In the genomic region with DNA sequence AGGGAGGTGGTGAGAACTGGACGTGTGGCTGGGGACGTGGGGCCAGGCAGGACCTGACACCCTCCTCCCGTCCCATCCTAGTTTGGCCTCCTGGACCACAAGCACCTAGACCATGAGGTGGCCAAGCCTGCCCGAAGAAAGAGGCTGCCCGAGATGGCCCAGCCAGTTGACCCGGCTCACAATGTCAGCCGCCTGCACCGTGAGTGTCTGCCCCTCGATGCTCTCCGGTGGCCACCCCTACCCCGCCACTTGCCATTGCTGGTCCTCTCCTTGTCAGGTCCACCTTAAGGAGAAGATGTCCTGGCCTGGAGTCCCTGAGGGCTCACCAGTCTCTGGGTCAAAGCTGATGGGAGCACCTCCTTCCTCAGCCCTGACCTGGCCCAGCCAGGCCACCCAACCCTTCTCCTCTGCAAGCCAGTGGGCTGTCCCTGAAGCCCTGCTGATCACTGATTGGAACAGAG, we compare ENCODE assay signal across 16 cellular contexts. TPM values are rescaled to one million over a fixed set of nuclear protein-coding genes. Genes with fewer than 3 reads are reported as not detected.
A peak's percentile ranks its signal among the peaks of the same experiment; 100 is the strongest.
DNase-seq lines count a peak whose midpoint lies in the region; ATAC-seq, FAIRE-seq and TF ChIP-seq lines count a peak whose summit lies in the region.
"Had no signal": no experiment of that assay in that cellular context is flagged by ENCODE, and none has a peak within 500 bp of the region (broad histone marks: within the 10 kb centered on the region; RNA-seq: fewer than 3 reads in every experiment).

No MANE protein-coding gene starts in this region.

- peaks cover 0 to 2% of the 10 kb centered on the region in 2 experiments; a peak in 1 of 5 replicates for H3K36me3 ChIP-seq in HepG2 (replicated peaks in 1 of 2; ENCODE audit: control insufficient read depth in 1 of 2, insufficient read depth in 2 of 2, low read length in 2 of 2)
- peaks cover 27% of the 10 kb centered on the region for H3K36me3 ChIP-seq in skeletal muscle satellite cell (ENCODE audit: insufficient read depth, low read length)
- H3K36me3 ChIP-seq in neural progenitor cell = no peaks in the 10 kb centered on the region

- H3K27me3 Mint-ChIP-seq in MCF 10A (ENCODE audit: insufficient read depth, unreplicated experiment) = no peaks in the 10 kb centered on the region
- H3K27me3 Mint-ChIP-seq in neural progenitor cell (ENCODE audit: insufficient read depth, low read depth) = peaks cover 37% of the 10 kb centered on the region

- DNase-seq in H54 (ENCODE audit: insufficient read length, low spot score) (peak; percentile 7), MCF 10A (ENCODE audit: unreplicated experiment) (peak; percentile 55), HepG2 (ENCODE audit: low spot score) (no peak), GDM1 (lab: John Stamatoyannopoulos, UW) (no peak), HTR-8/SVneo (ENCODE audit: insufficient read length, low spot score) (no peak), neural progenitor cell (ENCODE audit: low spot score) (no peak), NCI-H446 (lab: John Stamatoyannopoulos, UW) (no peak)
- DNase-seq: activated B cell treated with CpG ODN at 0.5 μM for 24 hours; effector memory CD4-positive, alpha-beta T cell; foreskin keratinocyte; immature natural killer cell; NCI-H2029; NCI-H748 treated with DMSO at 0.1 percent for 48 hours had no signal

- FAIRE-seq in H54 (lab: Jason Lieb, UNC) = no peak
- FAIRE-seq in HepG2 (lab: Jason Lieb, UNC) = no peak
- FAIRE-seq in HTR-8/SVneo (lab: Jason Lieb, UNC) = no peak

- BruUV-seq in MCF 10A (replicated peaks; lab: Mats Ljungman, UMichigan) (no TSS peak), HepG2 (replicated peaks; lab: Mats Ljungman, UMichigan) (no TSS peak)

- in situ Hi-C loops in HepG2 (cut with HindIII; ENCODE audit: extremely low pct_ligation_motif_present, low pct_unique_long_range_greater_than_20kb) = no loop called here

- TF ChIP-seq CTCF in MCF 10A (IDR thresholded peaks at IDR 0.05; ENCODE audit: unreplicated experiment) = no peak
- no peak for TF ChIP-seq CTCF in HepG2 (CRISPR knock-in tag; IDR thresholded peaks at IDR 0.05)
- TF ChIP-seq CTCF in neural progenitor cell (IDR thresholded peaks at IDR 0.05) = no peak

- H3K27ac Mint-ChIP-seq in MCF 10A (ENCODE audit: low read depth, unreplicated experiment) = peak overlapping the region; percentile 75
- no peak overlapping the region for H3K27ac Mint-ChIP-seq in neural progenitor cell
- H3K27ac Mint-ChIP-seq: activated B cell treated with CpG ODN at 0.5 μM for 24 hours; immature natural killer cell; T-helper 1 cell treated with Interleukin-12 subunit alpha and Interleukin-12 subunit beta and Interleukin-4 antibody, amounts not matched to agents 30 μg/mL and 1 μg/mL, for 36 hours had no signal

- H3K36me3 Mint-ChIP-seq in MCF 10A (ENCODE audit: insufficient read depth, unreplicated experiment) (peaks cover 6% of the 10 kb centered on the region), neural progenitor cell (no peaks in the 10 kb centered on the region)
- H3K36me3 Mint-ChIP-seq: immature natural killer cell had no signal

- H2AFZ ChIP-seq in HepG2 (ENCODE audit: low read length) (no peak overlapping the region), neural progenitor cell (replicated peaks) (no peak overlapping the region)
- H2AFZ ChIP-seq: parathyroid adenoma had no signal

- CTCF ChIA-PET in MCF 10A (lab: Yijun Ruan, JAX) (interaction anchor here (0.6 to 3.2 kb wide), 3 partner anchors 12 to 1953 kb away, joined by 3 to 11 read pairs (median 3); no protein-coding TSS in a partner anchor), HepG2 (lab: Yijun Ruan, JAX; ENCODE audit: low intra/inter-chr PET ratio, low total read pairs) (no interaction called here)

- POLR2A ChIA-PET in MCF 10A (lab: Yijun Ruan, JAX) = interaction anchor here (0.6 to 5.7 kb wide), 6 partner anchors 11 to 148 kb away, joined by 3 to 31 read pairs (median 4); a partner anchor contains a TSS
- POLR2A ChIA-PET in HepG2 (lab: Yijun Ruan, JAX) = interaction anchor here (0.5 to 5.1 kb wide), 6 partner anchors 8 to 148 kb away, joined by 3 to 33 read pairs (median 3); a partner anchor contains a TSS

- H3K4me2 ChIP-seq in HepG2 (ENCODE audit: low read depth, low read length) (peak overlapping the region; percentile 12; the same call in 1 of the 2 replicates), skeletal muscle satellite cell (ENCODE audit: low read length) (peak overlapping the region; percentile 84), neural progenitor cell (no peak overlapping the region)

- intact Hi-C loops in MCF 10A (cut with micrococcal nuclease) (no loop called here), HepG2 (cut with micrococcal nuclease; ENCODE audit: unreplicated experiment) (no loop called here)

- no peak for TF ChIP-seq EP300 in HepG2 (IDR thresholded peaks at IDR 0.05; ENCODE audit: low read depth in 2 of 2, low read length in 2 of 2)
- no peak for TF ChIP-seq EP300 in HepG2 (CRISPR knock-in tag; IDR thresholded peaks at IDR 0.05; ENCODE audit: borderline replicate concordance)

- no peak for TF ChIP-seq POLR2A in H54 (IDR thresholded peaks at IDR 0.05; ENCODE audit: low read depth, low read length)
- TF ChIP-seq POLR2A in HepG2 (IDR thresholded peaks at IDR 0.05; ENCODE audit: insufficient read depth in 1 of 2, low read depth in 2 of 2, low read length in 2 of 2) = no peak

- H3K9me3 ChIP-seq in HepG2 (ENCODE audit: low read length) (no peaks in the 10 kb centered on the region), skeletal muscle satellite cell (replicated peaks; ENCODE audit: low read length) (no peaks in the 10 kb centered on the region), neural progenitor cell (ENCODE audit: low read depth) (no peaks in the 10 kb centered on the region)

- H3K9ac ChIP-seq in HepG2 (ENCODE audit: insufficient read depth, low read depth, low read length) = no peak overlapping the region
- H3K9ac ChIP-seq in skeletal muscle satellite cell (ENCODE audit: low read depth, low read length) = no peak overlapping the region
- no peak overlapping the region for H3K9ac ChIP-seq in neural progenitor cell
- H3K9ac ChIP-seq: parathyroid adenoma had no signal

- peaks cover 0 to 3% of the 10 kb centered on the region in 2 experiments; a peak in 1 of 5 replicates for H3K27me3 ChIP-seq in HepG2 (ENCODE audit: control insufficient read depth in 1 of 2, insufficient read depth in 2 of 2, low read length in 2 of 2)
- no peaks in the 10 kb centered on the region for H3K27me3 ChIP-seq in skeletal muscle satellite cell (ENCODE audit: control insufficient read depth, insufficient read depth, low read length)
- H3K27me3 ChIP-seq in neural progenitor cell = peaks cover 56% of the 10 kb centered on the region

- H3K27ac ChIP-seq in HepG2 (ENCODE audit: extremely low read length, insufficient read depth, low read length) (no peak overlapping the region), neural progenitor cell (no peak overlapping the region)
- H3K27ac ChIP-seq: foreskin keratinocyte had no signal

- H3K79me2 ChIP-seq in HepG2 (ENCODE audit: insufficient read depth, low read length) (no peaks in the 10 kb centered on the region), neural progenitor cell (ENCODE audit: low read depth) (no peaks in the 10 kb centered on the region)

- no peaks in the 10 kb centered on the region for H4K20me1 ChIP-seq in HepG2 (ENCODE audit: insufficient read depth, low read length)
- H4K20me1 ChIP-seq in neural progenitor cell (ENCODE audit: low read depth) = no peaks in the 10 kb centered on the region

- H3K9me3 Mint-ChIP-seq in MCF 10A (ENCODE audit: unreplicated experiment) (no peaks in the 10 kb centered on the region), neural progenitor cell (no peaks in the 10 kb centered on the region)
- H3K9me3 Mint-ChIP-seq: activated B cell treated with CpG ODN at 0.5 μM for 24 hours; immature natural killer cell; T-helper 1 cell treated with Interleukin-12 subunit alpha and Interleukin-12 subunit beta and Interleukin-4 antibody, amounts not matched to agents 30 μg/mL and 1 μg/mL, for 36 hours had no signal

- no peak for TF ChIP-seq RAD21 in HepG2 (CRISPR knock-in tag; IDR thresholded peaks at IDR 0.05)

- peaks cover 34% of the 10 kb centered on the region for H3K4me1 Mint-ChIP-seq in MCF 10A (ENCODE audit: insufficient read depth, unreplicated experiment)
- H3K4me1 Mint-ChIP-seq in neural progenitor cell = peaks cover 26% of the 10 kb centered on the region

- no peak for ATAC-seq in HepG2
- ATAC-seq: foreskin keratinocyte had no signal

- H3K4me1 ChIP-seq in HepG2 (ENCODE audit: insufficient read depth, low read length) (peaks cover 75% of the 10 kb centered on the region), skeletal muscle satellite cell (ENCODE audit: control insufficient read depth, insufficient read depth, low read length) (peaks cover 57% of the 10 kb centered on the region), neural progenitor cell (peaks cover 10% of the 10 kb centered on the region)

- WGBS in HepG2 (ENCODE audit: low lambda C conversion rate) = 94% methylated on average over 3 of the region's 11 CpGs

- H3K4me3 Mint-ChIP-seq in MCF 10A (ENCODE audit: unreplicated experiment) (no peak overlapping the region), neural progenitor cell (no peak overlapping the region)
- H3K4me3 Mint-ChIP-seq: activated B cell treated with CpG ODN at 0.5 μM for 24 hours; T-helper 1 cell treated with Interleukin-12 subunit alpha and Interleukin-12 subunit beta and Interleukin-4 antibody, amounts not matched to agents 30 μg/mL and 1 μg/mL, for 36 hours had no signal

- H3K4me3 ChIP-seq in HepG2 (replicated peaks in 1 of 3; ENCODE audit: insufficient read depth in 1 of 3, low read depth in 2 of 3, low read length in 3 of 3) = no peak overlapping the region; a peak in 1 of 6 replicates
- H3K4me3 ChIP-seq in skeletal muscle satellite cell (ENCODE audit: low read length) = peak overlapping the region; percentile 65
- no peak overlapping the region for H3K4me3 ChIP-seq in neural progenitor cell

- peaks cover 20% of the 10 kb centered on the region for H3F3A ChIP-seq in neural progenitor cell (ENCODE audit: low read depth)

RNA-seq across cellular contexts. Expression of a gene that starts 2.2 kb away (rescaled TPM):
- total RNA-seq in MCF 10A (2022) (12.6 and 32.8 TPM in 2 replicates), HepG2 (2016; rRNA removed; fragmentation: Illumina TruSeq; extraction: Trizol) (0.20 and 0.80 TPM in 2 replicates), neural progenitor cell (ENCODE audit: low replicate concordance) (1.9 TPM in 1 of 2 replicates, not detected in the other)
- 0.10 and 0.35 TPM in 2 replicates for total RNA-seq in HepG2 (2016; cell fraction: cytosol; rRNA removed; fragmentation: Illumina TruSeq; extraction: Trizol; ENCODE audit: low read depth)
- 0.27 and 0.80 TPM in 2 replicates for total RNA-seq in HepG2 (2016; cell fraction: insoluble cytoplasmic fraction; rRNA removed; fragmentation: Illumina TruSeq; extraction: Trizol)
- total RNA-seq in HepG2 (2016; cell fraction: membrane; rRNA removed; fragmentation: Illumina TruSeq; extraction: Trizol) = 0.48 and 0.71 TPM in 2 replicates
- total RNA-seq in HepG2 (2016; cell fraction: nucleus; rRNA removed; fragmentation: Illumina TruSeq; extraction: Trizol) = 0.78 and 1.6 TPM in 2 replicates
- polyA plus RNA-seq in HepG2 (2011; rRNA removed) = 21.7 and 39.9 TPM in 2 replicates
- polyA plus RNA-seq in HepG2 (2011; cell fraction: cytosol; rRNA removed) = 24.1 and 25.1 TPM in 2 replicates
- polyA plus RNA-seq in HepG2 (2011; cell fraction: nucleus; rRNA removed) = 62.7 and 74.1 TPM in 2 replicates
- 15.1 and 16.8 TPM in 2 replicates for polyA plus RNA-seq in HepG2 (2012)
- polyA plus RNA-seq in HepG2 (2016; cell fraction: cytosol; fragmentation: Illumina TruSeq; extraction: Trizol; ENCODE audit: low read depth) = 0.22 and 0.23 TPM in 2 replicates
- 0.29 and 0.58 TPM in 2 replicates for polyA plus RNA-seq in HepG2 (2016; cell fraction: insoluble cytoplasmic fraction; fragmentation: Illumina TruSeq; extraction: Trizol; ENCODE audit: low read depth)
- 0.19 TPM in 2 replicates for polyA plus RNA-seq in HepG2 (2016; cell fraction: membrane; fragmentation: Illumina TruSeq; extraction: Trizol; ENCODE audit: low read depth)
- 2.5 and 3.1 TPM in 2 replicates for polyA plus RNA-seq in HepG2 (2016; cell fraction: nucleus; fragmentation: Illumina TruSeq; extraction: Trizol; ENCODE audit: insufficient read depth, low read depth)
- 0.14 and 19.3 TPM in 2 replicates for polyA minus RNA-seq in HepG2 (2011; rRNA and poly(A)+ RNA removed; ENCODE audit: low replicate concordance)
- polyA minus RNA-seq in HepG2 (2011; cell fraction: cytosol; rRNA and poly(A)+ RNA removed) = 14.2 and 17.5 TPM in 2 replicates
- polyA minus RNA-seq in HepG2 (2011; cell fraction: nucleus; rRNA and poly(A)+ RNA removed) = 14.4 and 18.8 TPM in 2 replicates
- 60.3 and 159 TPM in 2 replicates for total RNA-seq in skeletal muscle satellite cell (2012; rRNA removed)
- total RNA-seq: activated B cell treated with CpG ODN at 0.5 μM for 24 hours had no signal
- polyA plus RNA-seq: immature natural killer cell had no signal

RNA-seq across cellular contexts. Expression of a gene that starts 23.1 kb away (rescaled TPM):
- total RNA-seq in MCF 10A (2022) (0.79 and 1.2 TPM in 2 replicates), HepG2 (2016; rRNA removed; fragmentation: Illumina TruSeq; extraction: Trizol) (0.15 and 0.18 TPM in 2 replicates), neural progenitor cell (ENCODE audit: low replicate concordance) (1.9 TPM in 1 of 2 replicates, not detected in the other)
- total RNA-seq in HepG2 (2016; cell fraction: cytosol; rRNA removed; fragmentation: Illumina TruSeq; extraction: Trizol; ENCODE audit: low read depth) = not detected in 2 replicates
- total RNA-seq in HepG2 (2016; cell fraction: insoluble cytoplasmic fraction; rRNA removed; fragmentation: Illumina TruSeq; extraction: Trizol) = 0.06 and 0.35 TPM in 2 replicates
- total RNA-seq in HepG2 (2016; cell fraction: membrane; rRNA removed; fragmentation: Illumina TruSeq; extraction: Trizol) = 0.07 and 0.28 TPM in 2 replicates
- 0.12 and 0.22 TPM in 2 replicates for total RNA-seq in HepG2 (2016; cell fraction: nucleus; rRNA removed; fragmentation: Illumina TruSeq; extraction: Trizol)
- 0.20 and 0.73 TPM in 2 replicates for polyA plus RNA-seq in HepG2 (2011; rRNA removed)
- polyA plus RNA-seq in HepG2 (2011; cell fraction: cytosol; rRNA removed) = 0.32 and 0.46 TPM in 2 replicates
- 1.5 and 1.8 TPM in 2 replicates for polyA plus RNA-seq in HepG2 (2011; cell fraction: nucleus; rRNA removed)
- polyA plus RNA-seq in HepG2 (2012) = 0.27 and 0.32 TPM in 2 replicates
- polyA plus RNA-seq in HepG2 (2016; cell fraction: cytosol; fragmentation: Illumina TruSeq; extraction: Trizol; ENCODE audit: low read depth) = not detected in 2 replicates
- polyA plus RNA-seq in HepG2 (2016; cell fraction: insoluble cytoplasmic fraction; fragmentation: Illumina TruSeq; extraction: Trizol; ENCODE audit: low read depth) = 0.22 TPM in 1 of 2 replicates, not detected in the other
- polyA plus RNA-seq in HepG2 (2016; cell fraction: membrane; fragmentation: Illumina TruSeq; extraction: Trizol; ENCODE audit: low read depth) = 0.12 TPM in 1 of 2 replicates, not detected in the other
- 0.45 and 0.62 TPM in 2 replicates for polyA plus RNA-seq in HepG2 (2016; cell fraction: nucleus; fragmentation: Illumina TruSeq; extraction: Trizol; ENCODE audit: insufficient read depth, low read depth)
- 0.32 TPM in 1 of 2 replicates, not detected in the other for polyA minus RNA-seq in HepG2 (2011; rRNA and poly(A)+ RNA removed; ENCODE audit: low replicate concordance)
- polyA minus RNA-seq in HepG2 (2011; cell fraction: cytosol; rRNA and poly(A)+ RNA removed) = not detected in 2 replicates
- polyA minus RNA-seq in HepG2 (2011; cell fraction: nucleus; rRNA and poly(A)+ RNA removed) = 0.77 and 1.5 TPM in 2 replicates
- 0.22 and 0.51 TPM in 2 replicates for total RNA-seq in skeletal muscle satellite cell (2012; rRNA removed)

RNA-seq across cellular contexts. Expression of a gene that starts 24.0 kb away (rescaled TPM):
- total RNA-seq in MCF 10A (2022) = 67.2 and 73.3 TPM in 2 replicates
- 6.0 and 11.5 TPM in 2 replicates for total RNA-seq in HepG2 (2016; rRNA removed; fragmentation: Illumina TruSeq; extraction: Trizol)
- 3.2 and 5.3 TPM in 2 replicates for total RNA-seq in HepG2 (2016; cell fraction: cytosol; rRNA removed; fragmentation: Illumina TruSeq; extraction: Trizol; ENCODE audit: low read depth)
- 5.3 and 9.6 TPM in 2 replicates for total RNA-seq in HepG2 (2016; cell fraction: insoluble cytoplasmic fraction; rRNA removed; fragmentation: Illumina TruSeq; extraction: Trizol)
- 5.5 and 8.1 TPM in 2 replicates for total RNA-seq in HepG2 (2016; cell fraction: membrane; rRNA removed; fragmentation: Illumina TruSeq; extraction: Trizol)
- total RNA-seq in HepG2 (2016; cell fraction: nucleus; rRNA removed; fragmentation: Illumina TruSeq; extraction: Trizol) = 10.6 and 12.6 TPM in 2 replicates
- polyA plus RNA-seq in HepG2 (2011; rRNA removed) = 28.4 and 39.6 TPM in 2 replicates
- polyA plus RNA-seq in HepG2 (2011; cell fraction: cytosol; rRNA removed) = 25.6 and 37.5 TPM in 2 replicates
- 145 and 155 TPM in 2 replicates for polyA plus RNA-seq in HepG2 (2011; cell fraction: nucleus; rRNA removed)
- polyA plus RNA-seq in HepG2 (2012) = 60.0 and 70.4 TPM in 2 replicates
- 12.4 and 13.3 TPM in 2 replicates for polyA plus RNA-seq in HepG2 (2016; cell fraction: cytosol; fragmentation: Illumina TruSeq; extraction: Trizol; ENCODE audit: low read depth)
- polyA plus RNA-seq in HepG2 (2016; cell fraction: insoluble cytoplasmic fraction; fragmentation: Illumina TruSeq; extraction: Trizol; ENCODE audit: low read depth) = 42.9 and 48.7 TPM in 2 replicates
- 18.3 and 20.3 TPM in 2 replicates for polyA plus RNA-seq in HepG2 (2016; cell fraction: membrane; fragmentation: Illumina TruSeq; extraction: Trizol; ENCODE audit: low read depth)
- 54.5 and 58.9 TPM in 2 replicates for polyA plus RNA-seq in HepG2 (2016; cell fraction: nucleus; fragmentation: Illumina TruSeq; extraction: Trizol; ENCODE audit: insufficient read depth, low read depth)
- 12.0 and 69.0 TPM in 2 replicates for polyA minus RNA-seq in HepG2 (2011; rRNA and poly(A)+ RNA removed; ENCODE audit: low replicate concordance)
- polyA minus RNA-seq in HepG2 (2011; cell fraction: cytosol; rRNA and poly(A)+ RNA removed) = 33.6 and 48.7 TPM in 2 replicates
- polyA minus RNA-seq in HepG2 (2011; cell fraction: nucleus; rRNA and poly(A)+ RNA removed) = 27.7 and 30.1 TPM in 2 replicates
- total RNA-seq in skeletal muscle satellite cell (2012; rRNA removed) = 20.1 and 25.1 TPM in 2 replicates
- 17.1 and 32.3 TPM in 2 replicates for total RNA-seq in neural progenitor cell (ENCODE audit: low replicate concordance)

RNA-seq across cellular contexts. Expression of a gene that starts 44.9 kb away (rescaled TPM):
- total RNA-seq in MCF 10A (2022) = 2,247 and 2,362 TPM in 2 replicates
- 281 and 319 TPM in 2 replicates for total RNA-seq in HepG2 (2016; rRNA removed; fragmentation: Illumina TruSeq; extraction: Trizol)
- 424 and 447 TPM in 2 replicates for total RNA-seq in HepG2 (2016; cell fraction: cytosol; rRNA removed; fragmentation: Illumina TruSeq; extraction: Trizol; ENCODE audit: low read depth)
- total RNA-seq in HepG2 (2016; cell fraction: insoluble cytoplasmic fraction; rRNA removed; fragmentation: Illumina TruSeq; extraction: Trizol) = 291 and 334 TPM in 2 replicates
- total RNA-seq in HepG2 (2016; cell fraction: membrane; rRNA removed; fragmentation: Illumina TruSeq; extraction: Trizol) = 667 and 807 TPM in 2 replicates
- total RNA-seq in HepG2 (2016; cell fraction: nucleus; rRNA removed; fragmentation: Illumina TruSeq; extraction: Trizol) = 139 and 147 TPM in 2 replicates
- 521 and 545 TPM in 2 replicates for polyA plus RNA-seq in HepG2 (2011; rRNA removed)
- polyA plus RNA-seq in HepG2 (2011; cell fraction: cytosol; rRNA removed) = 604 and 791 TPM in 2 replicates
- 232 and 285 TPM in 2 replicates for polyA plus RNA-seq in HepG2 (2011; cell fraction: nucleus; rRNA removed)
- polyA plus RNA-seq in HepG2 (2012) = 1,428 and 2,679 TPM in 2 replicates
- 858 and 886 TPM in 2 replicates for polyA plus RNA-seq in HepG2 (2016; cell fraction: cytosol; fragmentation: Illumina TruSeq; extraction: Trizol; ENCODE audit: low read depth)
- 429 and 441 TPM in 2 replicates for polyA plus RNA-seq in HepG2 (2016; cell fraction: insoluble cytoplasmic fraction; fragmentation: Illumina TruSeq; extraction: Trizol; ENCODE audit: low read depth)
- 1,075 and 1,148 TPM in 2 replicates for polyA plus RNA-seq in HepG2 (2016; cell fraction: membrane; fragmentation: Illumina TruSeq; extraction: Trizol; ENCODE audit: low read depth)
- 346 and 368 TPM in 2 replicates for polyA plus RNA-seq in HepG2 (2016; cell fraction: nucleus; fragmentation: Illumina TruSeq; extraction: Trizol; ENCODE audit: insufficient read depth, low read depth)
- 312 and 362 TPM in 2 replicates for polyA minus RNA-seq in HepG2 (2011; rRNA and poly(A)+ RNA removed; ENCODE audit: low replicate concordance)
- 181 and 188 TPM in 2 replicates for polyA minus RNA-seq in HepG2 (2011; cell fraction: cytosol; rRNA and poly(A)+ RNA removed)
- 59.9 and 62.0 TPM in 2 replicates for polyA minus RNA-seq in HepG2 (2011; cell fraction: nucleus; rRNA and poly(A)+ RNA removed)
- 161 and 190 TPM in 2 replicates for total RNA-seq in skeletal muscle satellite cell (2012; rRNA removed)
- total RNA-seq in neural progenitor cell (ENCODE audit: low replicate concordance) = 296 and 550 TPM in 2 replicates

RNA-seq across cellular contexts. Expression of a gene that starts 45.0 kb away (rescaled TPM):
- total RNA-seq in MCF 10A (2022) (83.2 and 91.8 TPM in 2 replicates), HepG2 (2016; rRNA removed; fragmentation: Illumina TruSeq; extraction: Trizol) (57.2 and 64.5 TPM in 2 replicates), neural progenitor cell (ENCODE audit: low replicate concordance) (21.0 and 54.1 TPM in 2 replicates)
- 20.0 and 25.8 TPM in 2 replicates for total RNA-seq in HepG2 (2016; cell fraction: cytosol; rRNA removed; fragmentation: Illumina TruSeq; extraction: Trizol; ENCODE audit: low read depth)
- 65.5 and 75.0 TPM in 2 replicates for total RNA-seq in HepG2 (2016; cell fraction: insoluble cytoplasmic fraction; rRNA removed; fragmentation: Illumina TruSeq; extraction: Trizol)
- 24.2 and 27.6 TPM in 2 replicates for total RNA-seq in HepG2 (2016; cell fraction: membrane; rRNA removed; fragmentation: Illumina TruSeq; extraction: Trizol)
- 26.5 and 38.1 TPM in 2 replicates for total RNA-seq in HepG2 (2016; cell fraction: nucleus; rRNA removed; fragmentation: Illumina TruSeq; extraction: Trizol)
- 71.5 and 75.3 TPM in 2 replicates for polyA plus RNA-seq in HepG2 (2011; rRNA removed)
- 56.6 and 79.4 TPM in 2 replicates for polyA plus RNA-seq in HepG2 (2011; cell fraction: cytosol; rRNA removed)
- 36.6 and 51.3 TPM in 2 replicates for polyA plus RNA-seq in HepG2 (2011; cell fraction: nucleus; rRNA removed)
- polyA plus RNA-seq in HepG2 (2012) = 50.0 and 50.9 TPM in 2 replicates
- polyA plus RNA-seq in HepG2 (2016; cell fraction: cytosol; fragmentation: Illumina TruSeq; extraction: Trizol; ENCODE audit: low read depth) = 29.4 and 33.3 TPM in 2 replicates
- 101 and 102 TPM in 2 replicates for polyA plus RNA-seq in HepG2 (2016; cell fraction: insoluble cytoplasmic fraction; fragmentation: Illumina TruSeq; extraction: Trizol; ENCODE audit: low read depth)
- 32.9 and 35.8 TPM in 2 replicates for polyA plus RNA-seq in HepG2 (2016; cell fraction: membrane; fragmentation: Illumina TruSeq; extraction: Trizol; ENCODE audit: low read depth)
- 67.5 and 70.8 TPM in 2 replicates for polyA plus RNA-seq in HepG2 (2016; cell fraction: nucleus; fragmentation: Illumina TruSeq; extraction: Trizol; ENCODE audit: insufficient read depth, low read depth)
- 160 and 193 TPM in 2 replicates for polyA minus RNA-seq in HepG2 (2011; rRNA and poly(A)+ RNA removed; ENCODE audit: low replicate concordance)
- 44.6 and 56.9 TPM in 2 replicates for polyA minus RNA-seq in HepG2 (2011; cell fraction: cytosol; rRNA and poly(A)+ RNA removed)
- 21.2 and 22.9 TPM in 2 replicates for polyA minus RNA-seq in HepG2 (2011; cell fraction: nucleus; rRNA and poly(A)+ RNA removed)
- total RNA-seq in skeletal muscle satellite cell (2012; rRNA removed) = 35.0 and 44.6 TPM in 2 replicates

Comparison
In these comparisons a context has a peak if more than half of its experiments do, and no peak if none do; other contexts are left out.
1. DNase-seq: peak in H54 (single experiment) and MCF 10A (single experiment); none in HepG2 (single experiment), GDM1 (single experiment), HTR-8/SVneo (single experiment), neural progenitor cell (single experiment) and NCI-H446 (0 of 2).